ENCODE assay signal across 8 cellular contexts in the genomic region with DNA sequence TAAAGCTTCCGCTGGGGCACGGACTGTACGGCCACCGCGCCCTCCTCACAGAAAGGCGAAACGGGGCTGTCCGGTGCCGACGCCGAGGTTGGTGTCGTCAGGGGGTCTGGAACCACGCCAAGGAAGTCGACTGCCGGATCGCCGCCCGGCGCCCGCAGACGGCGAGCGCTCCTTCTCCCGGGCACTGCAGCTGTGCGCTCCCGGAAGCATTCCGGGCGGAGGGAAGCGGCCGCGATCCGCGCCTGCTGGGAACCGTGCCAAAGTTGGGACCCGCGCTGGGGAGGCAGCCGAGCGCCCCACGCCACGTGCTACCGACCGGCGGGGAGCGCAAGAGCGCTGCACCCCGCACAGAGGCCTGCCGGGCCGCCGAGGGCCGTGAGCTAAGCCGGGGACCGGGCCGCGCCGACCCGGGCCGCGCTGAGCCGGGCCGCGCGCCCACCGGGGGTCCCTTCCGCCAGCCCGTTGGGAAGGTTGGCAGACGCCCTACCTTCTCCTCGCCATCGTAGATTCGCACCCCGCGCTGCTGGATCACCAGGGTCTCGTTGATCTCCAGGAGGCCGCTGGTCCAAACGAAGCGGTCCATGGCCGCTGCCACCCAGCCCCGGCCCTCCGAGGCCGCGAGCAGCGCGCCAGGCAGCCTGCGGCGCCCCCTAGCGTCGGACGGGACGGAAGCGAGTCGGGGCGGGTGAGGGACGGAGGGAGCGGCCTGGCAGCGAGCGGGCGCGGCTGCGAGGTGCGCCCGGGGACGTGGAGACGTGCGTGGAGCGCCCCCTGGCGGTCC. TPM values are rescaled to one million over a fixed set of nuclear protein-coding genes. Genes with fewer than 3 reads are reported as not detected.
DNase-seq lines count a peak whose midpoint lies in the region; ATAC-seq and TF ChIP-seq lines count a peak whose summit lies in the region.

A gene with protein sequence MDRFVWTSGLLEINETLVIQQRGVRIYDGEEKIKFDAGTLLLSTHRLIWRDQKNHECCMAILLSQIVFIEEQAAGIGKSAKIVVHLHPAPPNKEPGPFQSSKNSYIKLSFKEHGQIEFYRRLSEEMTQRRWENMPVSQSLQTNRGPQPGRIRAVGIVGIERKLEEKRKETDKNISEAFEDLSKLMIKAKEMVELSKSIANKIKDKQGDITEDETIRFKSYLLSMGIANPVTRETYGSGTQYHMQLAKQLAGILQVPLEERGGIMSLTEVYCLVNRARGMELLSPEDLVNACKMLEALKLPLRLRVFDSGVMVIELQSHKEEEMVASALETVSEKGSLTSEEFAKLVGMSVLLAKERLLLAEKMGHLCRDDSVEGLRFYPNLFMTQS (minus strand): TSS at position 623 of the 781 bp plus-strand sequence. CDS start 40 bp downstream, at position 583.

- ATAC-seq in GM19043 (IDR thresholded peaks at IDR 0.05; ENCODE audit: low read depth, unreplicated experiment): peak; percentile 51
- peak; percentile 56 for ATAC-seq in HG03378 (IDR thresholded peaks at IDR 0.05; ENCODE audit: unreplicated experiment)

- peak within 1 kb of the TSS; percentile 71 for H3K4me3 ChIP-seq in kidney epithelial cell (ENCODE audit: low read depth, low read length)

- H3K36me3 ChIP-seq in kidney epithelial cell (ENCODE audit: control insufficient read depth, insufficient read depth, low read length): no peaks in the 10 kb centered on the region

- TF ChIP-seq CTCF in kidney epithelial cell (IDR thresholded peaks at IDR 0.05; ENCODE audit: insufficient read depth, low read length, poor library complexity, severe bottlenecking): peak; percentile 73

- DNase-seq in Ammon's horn (ENCODE audit: low spot score): peak; percentile 97
- peak; percentile 87 for DNase-seq in NCI-H460 (ENCODE audit: extremely low read depth, low read depth)
- DNase-seq in activated CD4-positive, alpha-beta T cell treated with anti-CD3 and anti-CD28 coated beads for 1 hour: peak; percentile 91
- peak; percentile 94 for DNase-seq in cerebellum (ENCODE audit: low spot score)
- peak; percentile 54 for DNase-seq in kidney epithelial cell (ENCODE audit: low read depth)
- peak; percentile 82 to 92 for DNase-seq in stimulated activated CD4-positive, alpha-beta T cell treated with anti-CD3 and anti-CD28 coated beads, Interleukin-15, amount 100 ng/mL, for 48 hours (ENCODE audit: low read depth in 2 of 2)

- H3K27me3 ChIP-seq in kidney epithelial cell (ENCODE audit: control insufficient read depth, insufficient read depth, low read length): no peaks in the 10 kb centered on the region

RNA-seq across cellular contexts. Expression of the gene that starts here (rescaled TPM):
- 28.4 and 35.3 TPM in 2 replicates for total RNA-seq in NCI-H460 (2014; rRNA removed; shearing (Covaris generic))
- 47.1 and 91.5 TPM in 2 replicates for polyA plus RNA-seq in NCI-H460 (2014; cell fraction: nucleus; rRNA removed)
- total RNA-seq in cerebellum (67.9 TPM), kidney epithelial cell (26.6 and 31.5 TPM in 2 replicates)

Comparison
In these comparisons a context has a peak if more than half of its experiments do, and no peak if none do; other contexts are left out.
1. Peak in every context shown above with its lines: DNase-seq, ATAC-seq and H3K4me3 ChIP-seq.